ENCODE assay signal across 1 cellular context in genomic region chr10:11225935-11226334, GRCh38.
TF ChIP-seq lines count a peak whose summit lies in the region.

No MANE protein-coding gene starts in this region.

TF ChIP-seq in GM12878, 131 proteins besides CTCF, POLR2A, EP300 and RAD21 (continued from another document):
- TF ChIP-seq CREB1 (IDR thresholded peaks at IDR 0.05; ENCODE audit: low read depth), result peak; percentile 48; the same call in 1 of the 2 replicates
